In the genomic region with DNA sequence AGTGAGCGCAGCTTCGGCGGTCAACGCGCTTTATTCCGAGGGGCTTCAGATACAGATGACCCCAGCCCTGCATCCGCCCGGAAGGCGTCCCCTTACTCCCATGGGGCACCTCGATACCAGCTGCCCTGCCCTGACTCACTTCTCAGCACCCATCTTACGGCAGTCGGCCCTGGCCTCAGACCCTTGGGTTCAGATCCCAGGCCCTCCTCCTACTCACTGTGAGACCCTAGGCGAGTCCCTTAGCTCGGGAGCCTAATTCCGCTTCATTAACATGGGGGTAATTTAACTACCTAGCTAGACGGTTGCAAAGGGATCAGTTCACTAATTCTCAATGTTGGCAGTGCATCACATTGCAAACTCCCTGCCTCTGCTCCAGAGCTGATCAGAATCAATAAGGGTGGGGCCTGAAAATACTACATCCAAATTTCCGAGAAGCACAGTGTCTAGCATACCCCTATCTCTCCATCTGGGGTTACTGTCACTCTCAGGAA, we compare ENCODE assay signal across 1 cellular context.
TF ChIP-seq lines count a peak whose summit lies in the region.

No MANE protein-coding gene starts in this region.

TF ChIP-seq in H1, 55 proteins besides CTCF, POLR2A, EP300 and RAD21:
- TF ChIP-seq TAF1 (IDR thresholded peaks at IDR 0.05; ENCODE audit: low read depth, low read length) (0 out of 2 replicates have a peak, but pooled peaks have one; percentile 2), KDM4A (IDR thresholded peaks at IDR 0.05; ENCODE audit: low read depth, low read length, severe bottlenecking) (no peak), POU5F1 (IDR thresholded peaks at IDR 0.05; ENCODE audit: low read depth, low read length) (no peak)
